In the genomic region with DNA sequence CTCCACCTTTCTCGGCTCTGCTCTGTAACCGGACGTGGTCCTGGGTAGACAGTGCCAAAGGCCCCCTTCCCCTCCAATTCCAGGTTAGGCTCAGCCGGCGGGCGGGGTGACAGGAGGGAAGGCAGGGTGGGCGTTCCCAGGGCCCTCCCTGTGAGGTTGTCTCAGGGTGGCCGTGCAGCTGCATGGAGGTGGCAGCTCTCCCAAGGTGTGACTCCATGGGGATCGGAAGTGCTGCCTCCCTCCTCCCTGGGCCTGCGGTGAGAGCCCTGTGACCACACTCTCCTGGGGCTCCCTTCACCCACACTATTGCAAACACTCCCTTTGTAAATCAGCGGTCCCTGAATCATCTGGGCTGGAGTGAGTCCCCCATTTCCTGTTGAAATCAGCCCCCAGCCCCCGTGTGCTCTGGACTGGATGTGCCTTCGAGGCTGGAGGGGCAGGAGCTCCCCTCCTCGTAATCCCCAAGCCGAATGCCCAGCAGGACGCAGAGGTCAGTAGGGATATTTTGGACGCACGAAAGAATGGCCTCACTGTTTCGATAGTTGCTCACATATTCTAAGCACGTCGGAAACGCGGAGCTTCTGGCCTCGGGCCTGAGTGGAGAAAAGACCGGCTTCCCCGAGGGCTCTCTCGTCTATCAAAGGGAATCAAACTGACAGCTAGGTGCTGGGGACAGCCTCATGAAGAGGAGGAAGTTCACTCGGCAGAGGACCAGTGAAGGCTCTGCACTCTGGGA, we compare ENCODE assay signal across 19 cellular contexts.
DNase-seq lines count a peak whose midpoint lies in the region; ATAC-seq and TF ChIP-seq lines count a peak whose summit lies in the region.
"Had no signal": no experiment of that assay in that cellular context is flagged by ENCODE, and none has a peak within 500 bp of the region (broad histone marks: within the 10 kb centered on the region; RNA-seq: fewer than 3 reads in every experiment).

No MANE protein-coding gene starts in this region.

- no peak for DNase-seq in GM23338 (ENCODE audit: low spot score)
- peak in 29 of 56 donors; percentile 7 to 73 (median 32) for DNase-seq in amygdala (lab: John Stamatoyannopoulos, UW)
- DNase-seq in hippocampal formation (lab: John Stamatoyannopoulos, UW), result peak; percentile 13 to 19
- peak; percentile 50 for DNase-seq in putamen (ENCODE audit: low spot score)
- DNase-seq in HUDEP-2 (lab: John Stamatoyannopoulos, UW; ENCODE audit: unreplicated experiment in 76 of 76), result no peak
- DNase-seq in HEK293T (ENCODE audit: extremely low spot score), result no peak
- no peak for DNase-seq in stimulated activated naive CD8-positive, alpha-beta T cell treated with anti-CD3 and anti-CD28 coated beads, Interleukin-15, amount 100 ng/mL, for 72 hours
- DNase-seq: activated CD4-positive, alpha-beta T cell treated with anti-CD3 and anti-CD28 coated beads for 1 hour; activated T-cell treated with anti-CD3 and anti-CD28 coated beads for 4 hours; AML-193; H7; heart right ventricle; stimulated activated CD4-positive, alpha-beta T cell treated with anti-CD3 and anti-CD28 coated beads, Interleukin-4, amount 100 ng/mL, for 4 hours; T-cell had no signal

- no peak overlapping the region for H3K4me2 ChIP-seq in GM23338

- TF ChIP-seq CTCF in GM23338 (conservative IDR thresholded peaks at IDR 0.05; ENCODE audit: low read depth in 2 of 2), result no peak

- H3K27me3 ChIP-seq in GM23338 (ENCODE audit: insufficient read depth), result no peaks in the 10 kb centered on the region
- H3K27me3 ChIP-seq: Peyer's patch had no signal

- H3K4me3 ChIP-seq in GM23338, result no peak overlapping the region
- H3K4me3 ChIP-seq: heart right ventricle, left lung, Peyer's patch had no signal

- POLR2A ChIA-PET in HEK293T (lab: Yijun Ruan, JAX), result no interaction called here

- 0 out of 2 replicates have a peak overlapping the region, but pooled peaks have one; percentile 10 for H2AFZ ChIP-seq in GM23338

- no peak overlapping the region for H3K4me3 Mint-ChIP-seq in GM23338
- no peak overlapping the region for H3K4me3 Mint-ChIP-seq in stimulated activated naive CD8-positive, alpha-beta T cell treated with anti-CD3 and anti-CD28 coated beads, Interleukin-15, amount 100 ng/mL, for 72 hours
- H3K4me3 Mint-ChIP-seq: nephron, T-cell had no signal

- H3K9me3 Mint-ChIP-seq in GM23338, result peaks cover 4% of the 10 kb centered on the region; the same call in 1 of the 3 replicates
- H3K9me3 Mint-ChIP-seq in stimulated activated naive CD8-positive, alpha-beta T cell treated with anti-CD3 and anti-CD28 coated beads, Interleukin-15, amount 100 ng/mL, for 72 hours, result peaks cover 10% of the 10 kb centered on the region in 2 donors

- no peaks in the 10 kb centered on the region for H3F3A ChIP-seq in GM23338 (replicated peaks; ENCODE audit: low read depth)

- no peak overlapping the region for H3K27ac Mint-ChIP-seq in GM23338
- no peak overlapping the region for H3K27ac Mint-ChIP-seq in stimulated activated naive CD8-positive, alpha-beta T cell treated with anti-CD3 and anti-CD28 coated beads, Interleukin-15, amount 100 ng/mL, for 72 hours
- H3K27ac Mint-ChIP-seq: T-cell had no signal

- peaks cover 2% of the 10 kb centered on the region for H3K27me3 Mint-ChIP-seq in GM23338 (ENCODE audit: insufficient read depth, low read depth, poor library complexity)
- H3K27me3 Mint-ChIP-seq in stimulated activated naive CD8-positive, alpha-beta T cell treated with anti-CD3 and anti-CD28 coated beads, Interleukin-15, amount 100 ng/mL, for 72 hours, result no peaks in the 10 kb centered on the region

- H3K36me3 ChIP-seq in GM23338 (ENCODE audit: insufficient read depth), result no peaks in the 10 kb centered on the region
- H3K36me3 ChIP-seq: heart right ventricle, left lung, Peyer's patch had no signal

- ATAC-seq in GM23338 (no peak; the same call in 2 of the 3 replicates), GM18520 (IDR thresholded peaks at IDR 0.05; ENCODE audit: unreplicated experiment) (no peak)
- no peak for ATAC-seq in stimulated activated naive CD8-positive, alpha-beta T cell treated with anti-CD3 and anti-CD28 coated beads, Interleukin-15, amount 100 ng/mL, for 72 hours
- ATAC-seq: activated naive CD4-positive, alpha-beta T cell treated with anti-CD3 and anti-CD28 coated beads, Interleukin-2, amount 50 U/mL, for 72 hours; heart right ventricle; left lung; T-cell had no signal

- H3K27ac ChIP-seq in GM23338 (ENCODE audit: low read depth), result no peak overlapping the region
- H3K27ac ChIP-seq: heart right ventricle, left lung had no signal

- no peaks in the 10 kb centered on the region for H3K9me2 ChIP-seq in GM23338 (ENCODE audit: insufficient read depth)

- H4K20me1 ChIP-seq in GM23338 (replicated peaks; ENCODE audit: insufficient read depth), result no peaks in the 10 kb centered on the region

- H3K4me1 ChIP-seq in GM23338 (ENCODE audit: insufficient read depth), result no peaks in the 10 kb centered on the region
- H3K4me1 ChIP-seq: left lung had no signal

- H3K4me1 Mint-ChIP-seq in GM23338, result peaks cover 8% of the 10 kb centered on the region; the same call in 2 of the 3 replicates
- H3K4me1 Mint-ChIP-seq in stimulated activated naive CD8-positive, alpha-beta T cell treated with anti-CD3 and anti-CD28 coated beads, Interleukin-15, amount 100 ng/mL, for 72 hours, result no peaks in the 10 kb centered on the region
- H3K4me1 Mint-ChIP-seq: T-cell had no signal

- CTCF ChIA-PET in HEK293T (lab: Yijun Ruan, JAX), result no interaction called here

- H3K79me2 ChIP-seq in GM23338 (replicated peaks; ENCODE audit: insufficient read depth), result no peaks in the 10 kb centered on the region

- H3K36me3 Mint-ChIP-seq in GM23338 (ENCODE audit: low read depth), result no peaks in the 10 kb centered on the region
- H3K36me3 Mint-ChIP-seq: T-cell had no signal

TF ChIP-seq in GM23338, 12 proteins besides CTCF, POLR2A, EP300 and RAD21 (continues in another document):
- TF ChIP-seq POLR2AphosphoS5 (IDR thresholded peaks at IDR 0.05; ENCODE audit: low read depth) (no peak), REST (IDR thresholded peaks at IDR 0.05; ENCODE audit: unreplicated experiment) (no peak), ZNF331 (CRISPR knock-in tag; IDR thresholded peaks at IDR 0.05; ENCODE audit: low read depth) (no peak), NANOG (IDR thresholded peaks at IDR 0.05; ENCODE audit: borderline replicate concordance) (no peak)

TF ChIP-seq in HEK293T, 16 proteins besides CTCF, POLR2A, EP300 and RAD21:
- no peak for TF ChIP-seq ARNT (IDR thresholded peaks at IDR 0.05)
- no peak for TF ChIP-seq NFRKB (IDR thresholded peaks at IDR 0.05)
- TF ChIP-seq SUZ12 (IDR thresholded peaks at IDR 0.05), result no peak
- TF ChIP-seq BHLHE40 (IDR thresholded peaks at IDR 0.05; ENCODE audit: borderline replicate concordance), result no peak
- no peak for TF ChIP-seq SP1 (IDR thresholded peaks at IDR 0.05)
- no peak for TF ChIP-seq TARDBP (IDR thresholded peaks at IDR 0.05)
- TF ChIP-seq CTBP1 (IDR thresholded peaks at IDR 0.05; ENCODE audit: borderline replicate concordance), result no peak
- TF ChIP-seq L3MBTL2 (conservative IDR thresholded peaks at IDR 0.05), result no peak
- TF ChIP-seq FOXM1 (IDR thresholded peaks at IDR 0.05; ENCODE audit: borderline replicate concordance), result no peak
- TF ChIP-seq, protein P1, sequence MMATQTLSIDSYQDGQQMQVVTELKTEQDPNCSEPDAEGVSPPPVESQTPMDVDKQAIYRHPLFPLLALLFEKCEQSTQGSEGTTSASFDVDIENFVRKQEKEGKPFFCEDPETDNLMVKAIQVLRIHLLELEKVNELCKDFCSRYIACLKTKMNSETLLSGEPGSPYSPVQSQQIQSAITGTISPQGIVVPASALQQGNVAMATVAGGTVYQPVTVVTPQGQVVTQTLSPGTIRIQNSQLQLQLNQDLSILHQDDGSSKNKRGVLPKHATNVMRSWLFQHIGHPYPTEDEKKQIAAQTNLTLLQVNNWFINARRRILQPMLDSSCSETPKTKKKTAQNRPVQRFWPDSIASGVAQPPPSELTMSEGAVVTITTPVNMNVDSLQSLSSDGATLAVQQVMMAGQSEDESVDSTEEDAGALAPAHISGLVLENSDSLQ (IDR thresholded peaks at IDR 0.05), result no peak
- TF ChIP-seq ELF4 (IDR thresholded peaks at IDR 0.05), result no peak
- TF ChIP-seq FOXA1 (IDR thresholded peaks at IDR 0.05), result no peak
- no peak for TF ChIP-seq FOXK2 (IDR thresholded peaks at IDR 0.05)
- TF ChIP-seq HDGF (IDR thresholded peaks at IDR 0.05; ENCODE audit: borderline replicate concordance), result no peak
- no peak for TF ChIP-seq LEF1 (IDR thresholded peaks at IDR 0.05; ENCODE audit: borderline replicate concordance)
- no peak for TF ChIP-seq ZNF384 (IDR thresholded peaks at IDR 0.05)

Comparison
In these comparisons a context has a peak if more than half of its experiments do, and no peak if none do; other contexts are left out.
1. DNase-seq: peak in amygdala (29 of 56), hippocampal formation (2 of 2) and putamen (single experiment); none in GM23338 (single experiment), HUDEP-2 (0 of 76), HEK293T (single experiment) and stimulated activated naive CD8-positive, alpha-beta T cell treated with anti-CD3 and anti-CD28 coated beads, Interleukin-15, amount 100 ng/mL, for 72 hours (0 of 2).